Comparison of ENCODE assay signal across 1 cellular context in genomic region chr6:30683980-30684338, GRCh38.
TF ChIP-seq lines count a peak whose summit lies in the region.

No MANE protein-coding gene starts in this region.

TF ChIP-seq in GM23338, 12 proteins besides CTCF, POLR2A, EP300 and RAD21 (continued from another document):
- TF ChIP-seq NANOG (IDR thresholded peaks at IDR 0.05; ENCODE audit: borderline replicate concordance) (no peak), JUNB (IDR thresholded peaks at IDR 0.05; ENCODE audit: unreplicated experiment) (no peak), STAT1 (IDR thresholded peaks at IDR 0.05; ENCODE audit: unreplicated experiment) (no peak), CREB1 (CRISPR knock-in tag; IDR thresholded peaks at IDR 0.05; ENCODE audit: low read depth) (no peak), ZNF462 (CRISPR knock-in tag; IDR thresholded peaks at IDR 0.05) (no peak), ETS1 (IDR thresholded peaks at IDR 0.05) (no peak), ZNF114 (CRISPR knock-in tag; IDR thresholded peaks at IDR 0.05) (no peak)
